5 cellular contexts compared by ENCODE assay signal in the genomic region with DNA sequence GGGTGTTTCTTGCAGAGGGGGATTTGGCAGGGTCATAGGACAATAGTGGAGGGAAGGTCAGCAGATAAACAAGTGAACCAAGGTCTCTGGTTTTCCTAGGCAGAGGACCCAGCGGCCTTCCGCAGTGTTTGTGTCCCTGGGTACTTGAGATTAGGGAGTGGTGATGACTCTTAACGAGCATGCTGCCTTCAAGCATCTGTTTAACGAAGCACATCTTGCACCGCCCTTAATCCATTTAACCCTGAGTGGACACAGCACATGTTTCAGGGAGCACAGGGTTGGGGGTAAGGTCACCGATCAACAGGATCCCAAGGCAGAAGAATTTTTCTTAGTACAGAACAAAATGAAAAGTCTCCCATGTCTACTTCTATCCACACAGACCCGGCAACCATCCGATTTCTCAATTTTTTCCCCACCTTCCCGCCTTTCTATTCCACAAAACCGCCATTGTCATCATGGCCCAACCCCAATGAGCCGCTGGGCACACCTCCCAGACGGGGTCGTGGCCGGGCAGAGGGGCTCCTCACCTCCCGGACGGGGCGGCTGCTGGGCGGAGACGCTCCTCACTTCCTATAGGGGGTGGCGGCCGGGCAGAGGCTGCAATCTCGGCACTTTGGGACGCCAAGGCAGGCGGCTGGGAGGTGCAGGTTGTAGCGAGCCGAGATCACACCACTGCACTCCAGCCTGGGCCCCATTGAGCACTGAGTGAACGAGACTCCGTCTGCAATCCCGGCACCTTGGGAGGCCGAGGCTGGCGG. TPM values are rescaled to one million over a fixed set of nuclear protein-coding genes. Genes with fewer than 3 reads are reported as not detected.
"Had no signal": no experiment of that assay in that cellular context is flagged by ENCODE, and none has a peak within 500 bp of the region (broad histone marks: within the 10 kb centered on the region; RNA-seq: fewer than 3 reads in every experiment).

No MANE protein-coding gene starts in this region.

RNA-seq across cellular contexts. Expression of a gene that starts 35.1 kb away (rescaled TPM):
- total RNA-seq: suprapubic skin, tibial nerve, ureter, urinary bladder, vagina had no signal
